Comparison of ENCODE assay signal across 12 cellular contexts in the genomic region with DNA sequence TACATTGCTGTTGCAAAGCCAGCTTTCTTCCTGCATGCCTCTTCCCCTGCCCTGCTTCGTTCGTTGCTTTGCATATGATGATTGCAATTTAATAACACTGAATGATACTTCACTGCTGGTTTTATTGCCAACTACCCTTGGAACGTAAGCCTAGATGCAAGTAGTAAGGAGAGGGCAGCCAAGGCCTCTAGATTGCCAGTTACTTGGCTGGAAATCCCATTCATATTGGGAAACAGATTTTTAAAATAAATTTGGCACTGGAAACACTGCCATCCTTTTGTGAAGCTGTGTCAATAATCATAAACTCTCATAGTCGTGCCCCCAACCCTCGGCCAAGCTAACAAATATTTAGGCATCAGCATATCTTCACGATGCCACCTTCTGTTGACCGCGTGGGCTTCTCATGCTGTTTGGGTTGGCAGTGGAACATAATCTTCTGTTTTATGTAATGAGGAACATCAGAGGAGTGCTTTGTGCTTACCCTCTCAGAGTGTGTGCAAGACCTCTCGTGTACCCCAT.
DNase-seq lines count a peak whose midpoint lies in the region; ATAC-seq and TF ChIP-seq lines count a peak whose summit lies in the region.
"Had no signal": no experiment of that assay in that cellular context is flagged by ENCODE, and none has a peak within 500 bp of the region (broad histone marks: within the 10 kb centered on the region; RNA-seq: fewer than 3 reads in every experiment).

No MANE protein-coding gene starts in this region.

- WGBS in heart right ventricle, 2 donors = 67 to 68% methylated on average over 9 of the region's 9 CpGs
- WGBS in mesenchymal stem cell = 92% methylated on average over 9 of the region's 9 CpGs

- DNase-seq in left ventricle myocardium superior (no peak), heart right ventricle (no peak), caudate nucleus (lab: John Stamatoyannopoulos, UW) (peak in 2 of 61 donors; percentile 11 to 43), mesenchymal stem cell (no peak), OCI-M2 (lab: John Stamatoyannopoulos, UW; ENCODE audit: unreplicated experiment) (no peak), GF-D8 (lab: John Stamatoyannopoulos, UW) (no peak)
- DNase-seq: activated naive CD4-positive, alpha-beta T cell; uterus had no signal

- no peak for TF ChIP-seq CTCF in heart right ventricle (IDR thresholded peaks at IDR 0.05)

- no peak overlapping the region for H2BK15ac ChIP-seq in mesenchymal stem cell (ENCODE audit: low read depth, poor library complexity, severe bottlenecking)

- H4K91ac ChIP-seq in mesenchymal stem cell (ENCODE audit: low read length) = no peak overlapping the region

- H3K36me3 ChIP-seq in heart right ventricle (no peaks in the 10 kb centered on the region), mesenchymal stem cell (ENCODE audit: control insufficient read depth in 1 of 2, insufficient read depth in 2 of 2, low read depth in 1 of 2, low read length in 2 of 2) (no peaks in the 10 kb centered on the region)
- H3K36me3 ChIP-seq: esophagus muscularis mucosa, uterus had no signal

- no peaks in the 10 kb centered on the region for H3K9me3 ChIP-seq in heart right ventricle
- H3K9me3 ChIP-seq in mesenchymal stem cell (ENCODE audit: control insufficient read depth, low read length) = no peaks in the 10 kb centered on the region
- H3K9me3 ChIP-seq: esophagus muscularis mucosa, uterus had no signal

- peak overlapping the region; percentile 53 for H3K4me2 ChIP-seq in mesenchymal stem cell (ENCODE audit: low read length, poor library complexity, severe bottlenecking)

- no peak overlapping the region for H3K4ac ChIP-seq in mesenchymal stem cell (ENCODE audit: low read depth in 1 of 2, low read length in 2 of 2)

- no peak overlapping the region for H3K18ac ChIP-seq in mesenchymal stem cell (ENCODE audit: low read depth in 1 of 2, low read length in 2 of 2)

- H3K27me3 ChIP-seq in heart right ventricle (no peaks in the 10 kb centered on the region), mesenchymal stem cell (ENCODE audit: control insufficient read depth in 1 of 2, insufficient read depth in 1 of 2, low read length in 2 of 2) (no peaks in the 10 kb centered on the region)
- H3K27me3 ChIP-seq: esophagus muscularis mucosa, uterus had no signal

- H3K4me1 ChIP-seq in heart right ventricle (peaks cover 0 to 26% (median 14%) of the 10 kb centered on the region in 9 donors), mesenchymal stem cell (ENCODE audit: control insufficient read depth, insufficient read depth, low read depth, low read length) (peaks cover 11% of the 10 kb centered on the region)
- H3K4me1 ChIP-seq: uterus had no signal

- no peak overlapping the region for H2AK5ac ChIP-seq in mesenchymal stem cell (ENCODE audit: low read length, severe bottlenecking)

- H2BK5ac ChIP-seq in mesenchymal stem cell (ENCODE audit: low read depth, low read length, poor library complexity, severe bottlenecking) = no peak overlapping the region

- no peak overlapping the region for H2AFZ ChIP-seq in mesenchymal stem cell (ENCODE audit: low read depth, low read length)

- H3K14ac ChIP-seq in mesenchymal stem cell (ENCODE audit: low read length in 2 of 2) = no peak overlapping the region

- peak overlapping the region; percentile 69 for H3K9ac ChIP-seq in mesenchymal stem cell (ENCODE audit: low read length)

- no peak overlapping the region for H2BK120ac ChIP-seq in mesenchymal stem cell (ENCODE audit: low read depth, low read length)

- H3K27ac ChIP-seq in heart right ventricle (peak overlapping the region in 1 of 10 donors; percentile 60), caudate nucleus (ENCODE audit: low read depth, low read length) (peak overlapping the region; percentile 9), mesenchymal stem cell (ENCODE audit: low read length, poor library complexity, severe bottlenecking) (peak overlapping the region; percentile 90)

- no peak overlapping the region for H2BK12ac ChIP-seq in mesenchymal stem cell (ENCODE audit: low read length in 2 of 2)

- ATAC-seq in left ventricle myocardium superior = peak; percentile 14
- ATAC-seq in heart right ventricle = no peak
- ATAC-seq in HG02973 (IDR thresholded peaks at IDR 0.05; ENCODE audit: unreplicated experiment) = no peak
- ATAC-seq in GM21360 (IDR thresholded peaks at IDR 0.05; ENCODE audit: unreplicated experiment) = no peak
- ATAC-seq: activated CD4-positive, CD25-positive, alpha-beta regulatory T cell treated with anti-CD3 and anti-CD28 coated beads, Interleukin-2, amount 50 U/mL, for 24 hours had no signal

- H3K23ac ChIP-seq in mesenchymal stem cell (ENCODE audit: low read length in 2 of 2) = no peak overlapping the region

- H4K8ac ChIP-seq in mesenchymal stem cell (ENCODE audit: low read length) = no peak overlapping the region

- H3K79me1 ChIP-seq in mesenchymal stem cell (replicated peaks; ENCODE audit: low read length, poor library complexity, severe bottlenecking) = peaks cover 11% of the 10 kb centered on the region

- H3K4me3 ChIP-seq in heart right ventricle (peak overlapping the region in 1 of 10 donors; percentile 39), mesenchymal stem cell (ENCODE audit: insufficient read depth in 1 of 2, low read depth in 1 of 2, low read length in 2 of 2) (peak overlapping the region in 1 of 2 experiments; percentile 65)

- intact Hi-C loops in left ventricle myocardium superior (cut with micrococcal nuclease) (no loop called here), heart right ventricle (cut with DNase I) (loop anchor here in 2 of 10 donors (1.0 to 10.0 kb wide), 2 partner anchors 8 to 86 kb away; a partner anchor contains a TSS)
